Comparison of ENCODE assay signal across 27 cellular contexts in the genomic region with DNA sequence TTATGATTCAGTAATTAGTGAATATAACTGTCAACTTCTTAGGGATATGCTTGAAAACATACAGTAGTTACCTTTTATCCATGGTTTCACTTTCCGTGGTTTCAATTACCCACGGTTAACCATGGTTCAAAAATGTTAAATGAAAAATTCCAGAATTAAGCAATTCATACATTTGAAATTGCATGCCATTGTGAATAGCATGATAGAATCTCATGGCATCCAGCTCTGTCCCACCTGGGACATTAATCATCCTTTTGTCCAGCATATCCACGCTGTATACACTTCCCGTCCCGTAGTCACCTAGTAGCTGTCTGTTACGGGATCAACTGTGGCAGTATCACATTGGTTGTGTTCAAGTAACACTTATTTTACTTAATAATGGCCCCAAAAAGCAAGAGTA.
"Had no signal": no experiment of that assay in that cellular context is flagged by ENCODE, and none has a peak within 500 bp of the region (broad histone marks: within the 10 kb centered on the region; RNA-seq: fewer than 3 reads in every experiment).

No MANE protein-coding gene starts in this region.

- H3K27ac Mint-ChIP-seq: immature natural killer cell; mesothelial cell of epicardium; naive B cell; nephron; neural progenitor cell; progenitor cell of endocrine pancreas; stimulated activated effector memory CD8-positive, alpha-beta T cell treated with anti-CD3 and anti-CD28 coated beads, Interleukin-12 subunit alpha, Interleukin-12 subunit beta, amount 100 ng/mL, for 72 hours; type B pancreatic cell had no signal

- H3K4me3 ChIP-seq: coronary artery, esophagus muscularis mucosa, lung, mucosa of descending colon, neural progenitor cell, right lobe of liver, smooth muscle cell, stomach, thyroid gland had no signal

- H3K4me3 Mint-ChIP-seq: mesothelial cell of epicardium; naive B cell; nephron; neural progenitor cell; stimulated activated effector memory CD8-positive, alpha-beta T cell treated with anti-CD3 and anti-CD28 coated beads, Interleukin-12 subunit alpha, Interleukin-12 subunit beta, amount 100 ng/mL, for 72 hours; type B pancreatic cell had no signal

- ATAC-seq: left lobe of liver; mucosa of descending colon; right lobe of liver; stimulated activated effector memory CD8-positive, alpha-beta T cell treated with anti-CD3 and anti-CD28 coated beads, Interleukin-12 subunit alpha, Interleukin-12 subunit beta, amount 100 ng/mL, for 72 hours had no signal

- H3K9me3 Mint-ChIP-seq: nephron; stimulated activated effector memory CD8-positive, alpha-beta T cell treated with anti-CD3 and anti-CD28 coated beads, Interleukin-12 subunit alpha, Interleukin-12 subunit beta, amount 100 ng/mL, for 72 hours; type B pancreatic cell had no signal

- H3K36me3 Mint-ChIP-seq: immature natural killer cell; naive B cell; neural progenitor cell; stimulated activated effector memory CD8-positive, alpha-beta T cell treated with anti-CD3 and anti-CD28 coated beads, Interleukin-12 subunit alpha, Interleukin-12 subunit beta, amount 100 ng/mL, for 72 hours; type B pancreatic cell had no signal

- DNase-seq: dermis blood vessel endothelial cell; effector memory CD4-positive, alpha-beta T cell; foreskin melanocyte; hypothalamus; immature natural killer cell; mesenchymal stem cell; mucosa of descending colon; naive B cell; right lobe of liver; stimulated activated CD4-positive, alpha-beta T cell treated with anti-CD3 and anti-CD28 coated beads, Interleukin-12 subunit alpha, Interleukin-12 subunit beta, amount 100 ng/mL, for 4 hours; stimulated activated CD4-positive, alpha-beta T cell treated with anti-CD3 and anti-CD28 coated beads, Interleukin-1b, Interleukin-23, amount 100 ng/mL, for 48 hours; stimulated activated CD4-positive, alpha-beta T cell treated with anti-CD3 and anti-CD28 coated beads, Interleukin-4, amount 100 ng/mL, for 1 hour; stimulated activated naive CD4-positive, alpha-beta T cell treated with Interleukin-2 at 50 U/mL for 16 hours; stomach; thyroid gland had no signal

- H3K4me1 Mint-ChIP-seq: immature natural killer cell; mesothelial cell of epicardium; naive B cell; nephron; neural progenitor cell; stimulated activated effector memory CD8-positive, alpha-beta T cell treated with anti-CD3 and anti-CD28 coated beads, Interleukin-12 subunit alpha, Interleukin-12 subunit beta, amount 100 ng/mL, for 72 hours had no signal

- H3K27me3 Mint-ChIP-seq: progenitor cell of endocrine pancreas, type B pancreatic cell had no signal

- H3K27me3 ChIP-seq: esophagus muscularis mucosa, neural progenitor cell, right lobe of liver, stomach, thyroid gland had no signal

- H3K36me3 ChIP-seq: esophagus muscularis mucosa, neural progenitor cell, right lobe of liver, stomach, thyroid gland had no signal

- H3K27ac ChIP-seq: coronary artery, esophagus muscularis mucosa, neural progenitor cell, parathyroid adenoma, right lobe of liver, stomach, thyroid gland had no signal
